Comparison of ENCODE assay signal across 10 cellular contexts in the genomic region with DNA sequence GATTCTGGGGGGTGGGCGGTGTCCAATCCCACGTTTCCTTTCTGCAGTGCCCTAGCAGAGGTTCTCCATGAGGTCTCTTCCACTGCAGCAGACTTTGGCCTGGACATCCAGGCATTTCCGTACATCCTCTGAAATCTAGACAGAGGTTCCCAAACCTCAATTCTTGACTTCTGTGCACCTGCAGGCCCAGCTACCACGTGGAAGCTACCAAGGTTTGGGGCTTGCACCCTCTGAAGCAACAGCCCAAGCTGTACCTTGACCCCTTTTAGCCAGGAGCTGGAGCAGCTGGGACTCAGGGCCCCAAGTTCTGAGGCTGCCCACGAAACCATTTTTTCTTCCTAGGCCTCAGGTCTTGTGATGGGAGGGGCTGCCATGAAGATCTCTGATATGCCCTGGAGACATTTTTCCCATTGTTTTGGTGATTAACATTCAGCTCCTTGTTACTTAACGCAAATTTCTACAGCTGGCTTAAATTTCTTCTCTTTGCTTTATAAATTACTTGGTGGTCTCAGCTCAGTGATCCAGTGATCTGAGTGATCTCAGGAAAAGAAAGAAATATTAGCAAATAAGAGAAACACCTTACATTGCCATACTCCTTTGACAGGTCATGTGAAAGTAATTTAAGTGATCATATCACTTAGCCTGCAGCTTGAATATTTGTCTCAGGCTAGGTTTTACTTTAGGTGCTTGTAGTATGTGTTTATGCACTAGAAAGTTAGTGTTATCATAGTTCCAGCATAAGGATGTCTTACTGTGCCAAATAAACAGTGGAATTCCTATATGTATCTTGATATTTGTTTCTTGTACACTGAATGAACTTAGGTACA. TPM values are rescaled to one million over a fixed set of nuclear protein-coding genes. Genes with fewer than 3 reads are reported as not detected.
DNase-seq lines count a peak whose midpoint lies in the region; TF ChIP-seq lines count a peak whose summit lies in the region.
"Had no signal": no experiment of that assay in that cellular context is flagged by ENCODE, and none has a peak within 500 bp of the region (broad histone marks: within the 10 kb centered on the region; RNA-seq: fewer than 3 reads in every experiment).

No MANE protein-coding gene starts in this region.

- H3K27ac Mint-ChIP-seq in activated naive CD4-positive, alpha-beta T cell treated with anti-CD3 and anti-CD28 coated beads, Interleukin-2, amount 50 U/mL, for 24 hours = peak overlapping the region; percentile 30
- H3K27ac Mint-ChIP-seq in activated naive CD4-positive, alpha-beta T cell treated with anti-CD3 and anti-CD28 coated beads, Interleukin-2, amount 10 ng/mL, durations not matched to agents 7 days and 5 days = no peak overlapping the region

- no peaks in the 10 kb centered on the region for H3K27me3 Mint-ChIP-seq in activated naive CD4-positive, alpha-beta T cell treated with anti-CD3 and anti-CD28 coated beads, Interleukin-2, amount 50 U/mL, for 24 hours
- no peaks in the 10 kb centered on the region for H3K27me3 Mint-ChIP-seq in activated naive CD4-positive, alpha-beta T cell treated with anti-CD3 and anti-CD28 coated beads, Interleukin-2, amount 10 ng/mL, durations not matched to agents 7 days and 5 days

- H3K4me1 ChIP-seq in esophagus squamous epithelium (peaks cover 17 to 67% (median 48%) of the 10 kb centered on the region in 3 donors), tibial artery (peaks cover 3 to 79% (median 34%) of the 10 kb centered on the region in 4 donors)

- H3K4me1 Mint-ChIP-seq in activated naive CD4-positive, alpha-beta T cell treated with anti-CD3 and anti-CD28 coated beads, Interleukin-2, amount 50 U/mL, for 24 hours = peaks cover 66% of the 10 kb centered on the region
- H3K4me1 Mint-ChIP-seq in activated naive CD4-positive, alpha-beta T cell treated with anti-CD3 and anti-CD28 coated beads, Interleukin-2, amount 10 ng/mL, durations not matched to agents 7 days and 5 days = peaks cover 54% of the 10 kb centered on the region

- no peak for TF ChIP-seq CTCF in esophagus squamous epithelium (IDR thresholded peaks at IDR 0.05)
- no peak for TF ChIP-seq CTCF in tibial artery (IDR thresholded peaks at IDR 0.05)

- H3K36me3 ChIP-seq in esophagus squamous epithelium (no peaks in the 10 kb centered on the region), tibial artery (no peaks in the 10 kb centered on the region)

- no peak overlapping the region for H3K4me3 ChIP-seq in esophagus squamous epithelium
- no peak overlapping the region for H3K4me3 ChIP-seq in tibial artery

- H3K9me3 ChIP-seq in esophagus squamous epithelium = no peaks in the 10 kb centered on the region
- no peaks in the 10 kb centered on the region for H3K9me3 ChIP-seq in tibial artery

- H3K4me3 Mint-ChIP-seq in activated naive CD4-positive, alpha-beta T cell treated with anti-CD3 and anti-CD28 coated beads, Interleukin-2, amount 50 U/mL, for 24 hours = no peak overlapping the region
- H3K4me3 Mint-ChIP-seq in activated naive CD4-positive, alpha-beta T cell treated with anti-CD3 and anti-CD28 coated beads, Interleukin-2, amount 10 ng/mL, durations not matched to agents 7 days and 5 days = no peak overlapping the region

- H3K27ac ChIP-seq in esophagus squamous epithelium (peak overlapping the region in 3 of 4 donors; percentile 55 to 61 (median 60)), tibial artery (peak overlapping the region; percentile 46 to 63)

- TF ChIP-seq POLR2A in esophagus squamous epithelium (IDR thresholded peaks at IDR 0.05) = no peak

- DNase-seq in activated naive CD4-positive, alpha-beta T cell treated with anti-CD3 and anti-CD28 coated beads, Interleukin-2, amount 10 ng/mL, durations not matched to agents 7 days and 5 days = no peak
- DNase-seq in esophagus squamous epithelium (lab: John Stamatoyannopoulos, UW) = no peak
- no peak for DNase-seq in tibial artery
- no peak for DNase-seq in HPDE6-E6E7 (ENCODE audit: extremely low spot score)
- DNase-seq in NCI-H524 treated with DMSO at 0.1 percent for 48 hours (lab: John Stamatoyannopoulos, UW) = no peak
- DNase-seq: ACHN, activated gamma-delta T cell, KBM-7, NCI-H526 had no signal

- H3K27me3 ChIP-seq in esophagus squamous epithelium (no peaks in the 10 kb centered on the region), tibial artery (no peaks in the 10 kb centered on the region)

- 56 to 71% methylated on average over 3 to 6 of the region's 6 CpGs for WGBS in esophagus squamous epithelium, 2 donors

- CTCF ChIA-PET in activated naive CD4-positive, alpha-beta T cell treated with anti-CD3 and anti-CD28 coated beads, Interleukin-2, amount 10 ng/mL, durations not matched to agents 7 days and 5 days (lab: Charles Lee) = interaction anchor here (0.7 kb wide), 1 partner anchor 152 kb away, joined by 3 read pairs; no protein-coding TSS in a partner anchor

- intact Hi-C loops in esophagus squamous epithelium (cut with DNase I) = no loop called here
- intact Hi-C loops in tibial artery (cut with DNase I; ENCODE audit: low total_unique reads) = no loop called here

- H3K9me3 Mint-ChIP-seq in activated naive CD4-positive, alpha-beta T cell treated with anti-CD3 and anti-CD28 coated beads, Interleukin-2, amount 50 U/mL, for 24 hours = no peaks in the 10 kb centered on the region
- H3K9me3 Mint-ChIP-seq in activated naive CD4-positive, alpha-beta T cell treated with anti-CD3 and anti-CD28 coated beads, Interleukin-2, amount 10 ng/mL, durations not matched to agents 7 days and 5 days = no peaks in the 10 kb centered on the region

- peaks cover 3% of the 10 kb centered on the region for H3K36me3 Mint-ChIP-seq in activated naive CD4-positive, alpha-beta T cell treated with anti-CD3 and anti-CD28 coated beads, Interleukin-2, amount 50 U/mL, for 24 hours
- H3K36me3 Mint-ChIP-seq in activated naive CD4-positive, alpha-beta T cell treated with anti-CD3 and anti-CD28 coated beads, Interleukin-2, amount 10 ng/mL, durations not matched to agents 7 days and 5 days = peaks cover 15% of the 10 kb centered on the region

RNA-seq across cellular contexts. Expression of gene SNAP23, which starts 3.0 kb away (rescaled TPM):
- total RNA-seq in esophagus squamous epithelium = 10 to 100 TPM; 30.9 to 59.3 (median 40.1) TPM

RNA-seq across cellular contexts. Expression of gene ZNF106, which starts 7.5 kb away (rescaled TPM):
- total RNA-seq in esophagus squamous epithelium = 10 to 100 TPM; 16.0 to 65.0 (median 33.8) TPM

RNA-seq across cellular contexts. Expression of gene LRRC57, which starts 50.2 kb away (rescaled TPM):
- 10 to 100 TPM; 10.5 to 13.0 (median 11.7) TPM for total RNA-seq in esophagus squamous epithelium

RNA-seq across cellular contexts. Expression of gene HAUS2, which starts 50.2 kb away (rescaled TPM):
- 10 to 100 TPM in 3 of 4 donors, 1 to 10 TPM in 1; 6.6 to 28.5 (median 16.7) TPM for total RNA-seq in esophagus squamous epithelium
